In the genomic region with DNA sequence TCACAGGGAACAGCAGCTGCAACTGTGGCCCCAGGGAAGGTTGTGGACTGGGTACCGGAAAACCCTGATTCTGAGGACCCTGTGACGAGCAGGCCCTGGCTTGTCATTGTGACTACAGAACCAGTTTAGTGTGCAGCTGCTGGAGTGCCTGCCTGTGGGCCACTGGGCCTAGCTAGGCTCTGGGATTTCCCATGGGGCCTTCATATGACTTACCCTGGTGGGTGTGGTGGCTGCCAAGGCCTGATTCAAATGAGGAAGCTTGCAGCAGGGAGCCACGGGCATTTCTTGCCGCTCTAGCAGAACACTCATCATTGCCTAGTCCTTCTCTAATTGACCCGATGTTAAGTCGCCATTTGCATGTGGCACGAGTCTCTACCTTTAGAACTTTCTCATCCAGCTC, we compare ENCODE assay signal across 8 cellular contexts. TPM values are rescaled to one million over a fixed set of nuclear protein-coding genes. Genes with fewer than 3 reads are reported as not detected.
DNase-seq lines count a peak whose midpoint lies in the region; ATAC-seq and TF ChIP-seq lines count a peak whose summit lies in the region.

No MANE protein-coding gene starts in this region.

- H3K4me3 Mint-ChIP-seq in Calu3 (ENCODE audit: low read depth, unreplicated experiment) = peak overlapping the region; percentile 58
- H3K4me3 Mint-ChIP-seq in IgD-negative memory B cell = no peak overlapping the region

- H3K9me3 Mint-ChIP-seq in Calu3 (ENCODE audit: low read depth, unreplicated experiment) = no peaks in the 10 kb centered on the region
- no peaks in the 10 kb centered on the region for H3K9me3 Mint-ChIP-seq in IgD-negative memory B cell

- H3K4me3 ChIP-seq in OCI-LY7 (ENCODE audit: low read depth, low read length, poor library complexity, severe bottlenecking) = no peak overlapping the region

- POLR2A ChIA-PET in OCI-LY7 (lab: Charles Lee) = interaction anchor here (0.6 to 1.2 kb wide), 8 partner anchors 10 to 188 kb away, joined by 3 to 5 read pairs (median 3); no protein-coding TSS in a partner anchor

- peak overlapping the region; percentile 95 for H3K27ac Mint-ChIP-seq in Calu3 (ENCODE audit: unreplicated experiment)
- peak overlapping the region in 2 of 3 donors; percentile 30 to 47 for H3K27ac Mint-ChIP-seq in IgD-negative memory B cell

- no peaks in the 10 kb centered on the region for H3K9me3 ChIP-seq in OCI-LY7 (ENCODE audit: low read length)

- H4K20me1 ChIP-seq in OCI-LY7 (ENCODE audit: insufficient read depth, low read length) = no peaks in the 10 kb centered on the region

- BruUV-seq in Calu3 (replicated peaks; lab: Mats Ljungman, UMichigan) (no TSS peak), OCI-LY7 (replicated peaks; lab: Mats Ljungman, UMichigan) (no TSS peak)

- CTCF ChIA-PET in Calu3 (lab: Charles Lee) (interaction anchor here (0.6 to 5.6 kb wide), 16 partner anchors 10 to 214 kb away, joined by 3 to 98 read pairs (median 8); a partner anchor contains a TSS), OCI-LY7 (lab: Charles Lee; ENCODE audit: unreplicated experiment) (no interaction called here)

- intact Hi-C loops in Calu3 (cut with micrococcal nuclease; ENCODE audit: unreplicated experiment) = loop anchor here (1.0 to 5.0 kb wide), 2 partner anchors 17 to 168 kb away; no protein-coding TSS in a partner anchor
- intact Hi-C loops in left ventricle myocardium superior (cut with micrococcal nuclease) = loop anchor here (5.0 to 10.0 kb wide), 2 partner anchors 53 to 196 kb away; no protein-coding TSS in a partner anchor
- intact Hi-C loops in OCI-LY7 (cut with micrococcal nuclease; ENCODE audit: unreplicated experiment) = loop anchor here (10.0 kb wide), 1 partner anchor 346 kb away; no protein-coding TSS in a partner anchor

- H3K4me2 ChIP-seq in OCI-LY7 (ENCODE audit: low read length) = no peak overlapping the region

- no peak for TF ChIP-seq CTCF in Calu3 (IDR thresholded peaks at IDR 0.05; ENCODE audit: unreplicated experiment)
- no peak for TF ChIP-seq CTCF in OCI-LY7 (conservative IDR thresholded peaks at IDR 0.05; ENCODE audit: low read length)

- H3K4me1 Mint-ChIP-seq in Calu3 (ENCODE audit: low read depth, unreplicated experiment) (peaks cover 69% of the 10 kb centered on the region), IgD-negative memory B cell (peaks cover 5 to 13% (median 9%) of the 10 kb centered on the region in 3 donors)

- H3K27me3 Mint-ChIP-seq in Calu3 (ENCODE audit: unreplicated experiment) (no peaks in the 10 kb centered on the region), IgD-negative memory B cell (no peaks in the 10 kb centered on the region)

- peaks cover 19% of the 10 kb centered on the region for H3K36me3 Mint-ChIP-seq in Calu3 (ENCODE audit: insufficient read depth, unreplicated experiment)
- H3K36me3 Mint-ChIP-seq in IgD-negative memory B cell = no peaks in the 10 kb centered on the region

- DNase-seq in Calu3 = peak; percentile 85
- DNase-seq in T1000 (lab: John Stamatoyannopoulos, UW) = peak; percentile 49
- peak; percentile 66 for DNase-seq in left ventricle myocardium superior
- peak; percentile 46 for DNase-seq in stimulated activated naive CD8-positive, alpha-beta T cell treated with anti-CD3 and anti-CD28 coated beads, Interleukin-15, Interleukin-2, amounts not matched to agents 100 U/mL and 50 U/mL, for 24 hours
- no peak for DNase-seq in OCI-LY7 (ENCODE audit: low spot score)

- no peaks in the 10 kb centered on the region for H3K9me2 ChIP-seq in OCI-LY7 (ENCODE audit: insufficient read depth, low read length)

- no peak overlapping the region for H3K27ac ChIP-seq in OCI-LY7 (ENCODE audit: low read depth, low read length, poor library complexity, severe bottlenecking)

- no peaks in the 10 kb centered on the region for H3K79me2 ChIP-seq in OCI-LY7 (ENCODE audit: insufficient read depth, low read depth, low read length)

- H3K36me3 ChIP-seq in OCI-LY7 (ENCODE audit: insufficient read depth, low read length) = no peaks in the 10 kb centered on the region

- H3K4me1 ChIP-seq in OCI-LY7 (ENCODE audit: insufficient read depth, low read length, poor library complexity, severe bottlenecking) = no peaks in the 10 kb centered on the region

- no peak overlapping the region for H2AFZ ChIP-seq in OCI-LY7 (ENCODE audit: low read length)

- ATAC-seq in left ventricle myocardium superior = peak; percentile 20
- peak; percentile 77 for ATAC-seq in stimulated activated naive CD8-positive, alpha-beta T cell treated with anti-CD3 and anti-CD28 coated beads, Interleukin-15, Interleukin-2, amounts not matched to agents 100 U/mL and 50 U/mL, for 24 hours
- ATAC-seq in HG03571 (IDR thresholded peaks at IDR 0.05; ENCODE audit: unreplicated experiment) = no peak
- ATAC-seq in GM18868 (IDR thresholded peaks at IDR 0.05; ENCODE audit: unreplicated experiment) = no peak

RNA-seq across cellular contexts. Expression of a gene that starts 14.7 kb away (rescaled TPM):
- total RNA-seq in Calu3 (2022) (58.1 and 58.9 TPM in 2 replicates), left ventricle myocardium superior (11.9 TPM), OCI-LY7 (2022) (34.8 and 41.6 TPM in 2 replicates)
- polyA plus RNA-seq in IgD-negative memory B cell = 7.2 TPM
- total RNA-seq in OCI-LY7 (2014; rRNA removed; shearing (Covaris generic)) = 21.1 and 29.1 TPM in 2 replicates

RNA-seq across cellular contexts. Expression of a gene that starts 21.9 kb away (rescaled TPM):
- total RNA-seq in Calu3 (2022) = 655 and 706 TPM in 2 replicates
- not detected for polyA plus RNA-seq in IgD-negative memory B cell
- total RNA-seq in left ventricle myocardium superior = 6.6 TPM
- 2.0 and 5.2 TPM in 2 replicates for total RNA-seq in OCI-LY7 (2014; rRNA removed; shearing (Covaris generic))
- total RNA-seq in OCI-LY7 (2022) = 0.74 and 0.85 TPM in 2 replicates

Comparison
In these comparisons a context has a peak if more than half of its experiments do, and no peak if none do; other contexts are left out.
1. ATAC-seq: peak in left ventricle myocardium superior (single experiment) and stimulated activated naive CD8-positive, alpha-beta T cell treated with anti-CD3 and anti-CD28 coated beads, Interleukin-15, Interleukin-2, amounts not matched to agents 100 U/mL and 50 U/mL, for 24 hours (single experiment); none in HG03571 (single experiment) and GM18868 (single experiment).
2. RNA of a gene that starts 21.9 kb away (total RNA-seq): 655 to 706 TPM in Calu3; 6.6 TPM in left ventricle myocardium superior (single experiment) and 0.74 to 5.2 TPM in OCI-LY7; every median in the first group is over 10 times any median in the second.